In the genomic region with DNA sequence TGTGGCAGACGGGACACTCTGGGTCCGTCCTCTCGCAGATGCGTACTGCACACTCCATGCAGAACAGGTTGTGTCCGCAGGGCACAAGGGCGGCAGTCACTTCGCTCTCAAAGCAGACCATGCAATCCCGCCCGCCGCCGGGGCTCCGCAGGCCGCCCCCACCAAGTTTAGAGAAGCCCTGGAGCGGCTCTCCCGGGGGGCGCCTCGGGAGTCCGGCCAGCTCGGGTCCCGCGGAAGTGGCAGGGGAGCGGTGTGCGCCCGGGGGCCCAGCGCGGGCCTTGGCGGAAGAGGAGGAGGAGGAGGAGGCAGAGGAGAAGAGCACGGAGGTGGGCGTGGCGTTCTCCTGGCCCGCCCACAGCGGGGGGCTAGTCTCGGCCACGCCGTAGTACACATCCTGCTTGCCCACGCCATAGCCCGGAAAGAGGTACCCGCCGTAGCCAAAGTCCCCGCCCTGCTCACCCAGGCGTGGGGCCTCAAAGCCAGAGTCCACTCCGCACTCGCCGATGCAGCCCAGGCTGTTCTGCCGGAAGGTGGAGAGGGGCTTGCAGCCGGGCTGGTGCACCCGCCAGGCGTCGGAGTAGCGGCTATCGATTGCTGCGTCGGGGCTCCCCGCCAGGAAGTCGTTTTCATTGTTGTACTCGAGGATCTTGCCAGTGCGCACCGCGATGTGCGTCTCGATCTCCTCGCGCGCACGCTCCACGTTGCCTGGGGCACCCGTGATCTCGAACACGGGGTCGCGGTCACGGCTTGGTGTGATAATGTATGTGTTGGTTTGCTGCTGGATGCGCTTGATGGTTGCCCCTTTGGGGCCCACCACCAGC, we compare ENCODE assay signal across 10 cellular contexts. TPM values are rescaled to one million over a fixed set of nuclear protein-coding genes. Genes with fewer than 3 reads are reported as not detected.
DNase-seq lines count a peak whose midpoint lies in the region; ATAC-seq lines count a peak whose summit lies in the region.
"Had no signal": no experiment of that assay in that cellular context is flagged by ENCODE, and none has a peak within 500 bp of the region (broad histone marks: within the 10 kb centered on the region; RNA-seq: fewer than 3 reads in every experiment).

No MANE protein-coding gene starts in this region.

- H3K36me3 ChIP-seq in ACC112 (ENCODE audit: insufficient read depth, low read length), result no peaks in the 10 kb centered on the region
- peaks cover 22% of the 10 kb centered on the region for H3K36me3 ChIP-seq in ectodermal cell (ENCODE audit: control insufficient read depth, insufficient read depth, low read length)

- H3K27me3 ChIP-seq in ACC112 (ENCODE audit: insufficient read depth, low read length) (no peaks in the 10 kb centered on the region), ectodermal cell (ENCODE audit: control insufficient read depth, insufficient read depth, low read length, poor library complexity, severe bottlenecking) (no peaks in the 10 kb centered on the region)

- peak; percentile 48 for DNase-seq in mucosa of gallbladder (ENCODE audit: low spot score)
- no peak for DNase-seq in stimulated activated naive CD4-positive, alpha-beta T cell (lab: John Stamatoyannopoulos, UW)
- no peak for DNase-seq in NCI-H146 treated with DMSO at 0.1 percent for 48 hours (lab: John Stamatoyannopoulos, UW; ENCODE audit: unreplicated experiment)
- no peak for DNase-seq in activated CD8-positive, alpha-beta memory T cell treated with anti-CD3 and anti-CD28 coated beads, Interleukin-2, amount 50 U/mL, for 4 hours
- no peak for DNase-seq in posterior vena cava (ENCODE audit: low spot score)
- DNase-seq: Kasumi-1 had no signal

- no peaks in the 10 kb centered on the region for H3K79me2 ChIP-seq in ACC112 (ENCODE audit: control insufficient read depth, insufficient read depth, low read length, unreplicated experiment)

- peaks cover 10% of the 10 kb centered on the region for H3K4me1 ChIP-seq in ACC112 (ENCODE audit: control insufficient read depth, insufficient read depth, low read length, unreplicated experiment)
- H3K4me1 ChIP-seq in ectodermal cell (ENCODE audit: control insufficient read depth, insufficient read depth, low read length), result peaks cover 72% of the 10 kb centered on the region

- H3K9me3 ChIP-seq in ectodermal cell (ENCODE audit: control insufficient read depth, low read length), result no peaks in the 10 kb centered on the region

- peak; percentile 57 for ATAC-seq in HG02571 (IDR thresholded peaks at IDR 0.05; ENCODE audit: unreplicated experiment)

- H2AFZ ChIP-seq in ACC112 (ENCODE audit: low read length, unreplicated experiment), result no peak overlapping the region

- 46 to 48% methylated on average over 73 of the region's 73 CpGs for WGBS in ectodermal cell, 2 experiments

- H3K4me3 ChIP-seq in ACC112 (ENCODE audit: low read depth, low read length), result peak overlapping the region; percentile 60
- peak overlapping the region; percentile 29 for H3K4me3 ChIP-seq in ectodermal cell (ENCODE audit: insufficient read depth, low read depth, low read length)

- intact Hi-C loops in posterior vena cava (cut with DNase I), result no loop called here

- H3K27ac ChIP-seq in ACC112 (ENCODE audit: low read depth, low read length) (no peak overlapping the region), ectodermal cell (ENCODE audit: insufficient read depth, low read depth, low read length, poor library complexity, severe bottlenecking) (peak overlapping the region; percentile 76)

RNA-seq across cellular contexts. Expression of a gene that starts 5.4 kb away (rescaled TPM):
- 85.4 TPM for polyA plus RNA-seq in ectodermal cell (2013, experiment 1 of 4)
- 98.5 TPM for polyA plus RNA-seq in ectodermal cell (2013, experiment 2 of 4)
- polyA plus RNA-seq in ectodermal cell (2013, experiment 3 of 4), result 84.4 TPM
- 88.8 TPM for polyA plus RNA-seq in ectodermal cell (2013, experiment 4 of 4)
- 1.4 TPM for total RNA-seq in mucosa of gallbladder
- total RNA-seq in posterior vena cava, result under 1 TPM; 0.23 to 0.76 TPM

RNA-seq across cellular contexts. Expression of a gene that starts 15.9 kb away (rescaled TPM):
- polyA plus RNA-seq in ectodermal cell (2013, experiment 1 of 4), result 7.1 TPM
- polyA plus RNA-seq in ectodermal cell (2013, experiment 2 of 4), result 7.4 TPM
- 7.5 TPM for polyA plus RNA-seq in ectodermal cell (2013, experiment 3 of 4)
- 6.5 TPM for polyA plus RNA-seq in ectodermal cell (2013, experiment 4 of 4)
- 103 TPM for total RNA-seq in mucosa of gallbladder
- not detected for total RNA-seq in posterior vena cava
- total RNA-seq: pulmonary artery endothelial cell had no signal

RNA-seq across cellular contexts. Expression of a gene that starts 22.2 kb away (rescaled TPM):
- polyA plus RNA-seq in ectodermal cell (2013, experiment 1 of 4), result 89.9 TPM
- 84.4 TPM for polyA plus RNA-seq in ectodermal cell (2013, experiment 2 of 4)
- 96.6 TPM for polyA plus RNA-seq in ectodermal cell (2013, experiment 3 of 4)
- polyA plus RNA-seq in ectodermal cell (2013, experiment 4 of 4), result 105 TPM
- total RNA-seq in mucosa of gallbladder, result 77.0 TPM
- 10 to 100 TPM; 34.7 to 38.4 TPM for total RNA-seq in posterior vena cava

RNA-seq across cellular contexts. Expression of a gene that starts 23.2 kb away (rescaled TPM):
- polyA plus RNA-seq in ectodermal cell (2013, experiment 1 of 4), result 95.8 TPM
- 88.1 TPM for polyA plus RNA-seq in ectodermal cell (2013, experiment 2 of 4)
- polyA plus RNA-seq in ectodermal cell (2013, experiment 3 of 4), result 66.5 TPM
- polyA plus RNA-seq in ectodermal cell (2013, experiment 4 of 4), result 76.3 TPM
- total RNA-seq in mucosa of gallbladder, result 34.1 TPM
- total RNA-seq in posterior vena cava, result 10 to 100 TPM; 18.0 to 29.1 TPM

RNA-seq across cellular contexts. Expression of a gene that starts 37.7 kb away (rescaled TPM):
- 35.3 TPM for polyA plus RNA-seq in ectodermal cell (2013, experiment 1 of 4)
- 35.9 TPM for polyA plus RNA-seq in ectodermal cell (2013, experiment 2 of 4)
- 25.6 TPM for polyA plus RNA-seq in ectodermal cell (2013, experiment 3 of 4)
- 30.8 TPM for polyA plus RNA-seq in ectodermal cell (2013, experiment 4 of 4)
- total RNA-seq in mucosa of gallbladder (293 TPM), posterior vena cava (100 to 1,000 TPM; 500 to 599 TPM)

Comparison
In these comparisons a context has a peak if more than half of its experiments do, and no peak if none do; other contexts are left out.
1. RNA of a gene that starts 15.9 kb away (total RNA-seq): 103 TPM in mucosa of gallbladder (single experiment); not detected in posterior vena cava; every median in the first group is over 100 times any median in the second.